In genomic region chr20:35467339-35468224, GRCh38 we compare ENCODE assay signal across 10 cellular contexts. TPM values are rescaled to one million over a fixed set of nuclear protein-coding genes. Genes with fewer than 3 reads are reported as not detected.
DNase-seq lines count a peak whose midpoint lies in the region; ATAC-seq, FAIRE-seq and TF ChIP-seq lines count a peak whose summit lies in the region.
"Had no signal": no experiment of that assay in that cellular context is flagged by ENCODE, and none has a peak within 500 bp of the region (broad histone marks: within the 10 kb centered on the region; RNA-seq: fewer than 3 reads in every experiment).

No MANE protein-coding gene starts in this region.

- no peaks in the 10 kb centered on the region for H3K36me3 ChIP-seq in CD8-positive, alpha-beta memory T cell (ENCODE audit: insufficient read depth, low read length)

- peaks cover 5 to 8% (median 6%) of the 10 kb centered on the region in 3 donors for H3K4me1 Mint-ChIP-seq in CD8-positive, alpha-beta memory T cell
- H3K4me1 Mint-ChIP-seq in stimulated activated naive B cell treated with anti-CD40 and anti-IgM and Interleukin-4, amounts not matched to agents 10 μg/mL and 1 μg/mL and 100 μg/mL, for 72 hours = peaks cover 16 to 23% of the 10 kb centered on the region in 2 donors
- H3K4me1 Mint-ChIP-seq: activated CD4-positive, alpha-beta T cell treated with anti-CD3 and anti-CD28 coated beads, Interleukin-2, amount 10 ng/mL, durations not matched to agents 24 days and 14 days had no signal

- no peaks in the 10 kb centered on the region for H3K4me1 ChIP-seq in CD8-positive, alpha-beta memory T cell (ENCODE audit: insufficient read depth, low read length)

- POLR2A ChIA-PET in CD8-positive, alpha-beta memory T cell (lab: Charles Lee) = interaction anchor here (0.7 kb wide), 1 partner anchor 407 kb away, joined by 3 read pairs; no protein-coding TSS in a partner anchor

- H3K4me3 ChIP-seq in CD8-positive, alpha-beta memory T cell (ENCODE audit: low read length) = no peak overlapping the region
- H3K4me3 ChIP-seq in fibroblast of mammary gland (ENCODE audit: control insufficient read depth, low read depth, low read length) = no peak overlapping the region

- peak; percentile 67 for ATAC-seq in omental fat pad (ENCODE audit: low FRiP score)
- ATAC-seq in stimulated activated naive B cell treated with anti-CD40 and anti-IgM and Interleukin-4, amounts not matched to agents 10 μg/mL and 1 μg/mL and 100 μg/mL, for 72 hours (replicated peaks) = no peak

- peak overlapping the region in 5 of 8 donors; percentile 20 to 92 (median 78) for H3K27ac Mint-ChIP-seq in CD8-positive, alpha-beta memory T cell
- no peak overlapping the region for H3K27ac Mint-ChIP-seq in stimulated activated naive B cell treated with anti-CD40 and anti-IgM and Interleukin-4, amounts not matched to agents 10 μg/mL and 1 μg/mL and 100 μg/mL, for 72 hours
- H3K27ac Mint-ChIP-seq: activated CD4-positive, alpha-beta T cell treated with anti-CD3 and anti-CD28 coated beads, Interleukin-2, amount 10 ng/mL, durations not matched to agents 24 days and 14 days had no signal

- H3K27ac ChIP-seq in CD8-positive, alpha-beta memory T cell (ENCODE audit: low read depth, low read length) = no peak overlapping the region

- peaks cover 0 to 59% (median 5%) of the 10 kb centered on the region in 3 donors for H3K36me3 Mint-ChIP-seq in CD8-positive, alpha-beta memory T cell
- H3K36me3 Mint-ChIP-seq in stimulated activated naive B cell treated with anti-CD40 and anti-IgM and Interleukin-4, amounts not matched to agents 10 μg/mL and 1 μg/mL and 100 μg/mL, for 72 hours = peaks cover 10 to 16% of the 10 kb centered on the region in 2 donors

- CTCF ChIA-PET in CD8-positive, alpha-beta memory T cell (lab: Charles Lee) = interaction anchor here (0.7 to 2.4 kb wide), 2 partner anchors 20 to 22 kb away, joined by 3 to 9 read pairs; no protein-coding TSS in a partner anchor

- DNase-seq in CD8-positive, alpha-beta memory T cell = no peak
- peak; percentile 6 for DNase-seq in LoVo (ENCODE audit: low spot score)
- DNase-seq in fibroblast of mammary gland (ENCODE audit: low read depth) = peak; percentile 88
- DNase-seq in omental fat pad (ENCODE audit: low spot score) = no peak
- DNase-seq in stimulated activated naive B cell treated with anti-CD40 and anti-IgM and Interleukin-4, amounts not matched to agents 10 μg/mL and 1 μg/mL and 100 μg/mL, for 72 hours = no peak
- no peak for DNase-seq in frontal cortex (ENCODE audit: low spot score in 2 of 2)
- no peak for DNase-seq in COLO829 (ENCODE audit: low spot score)
- DNase-seq in GM13977 (ENCODE audit: low spot score) = no peak
- DNase-seq: activated CD4-positive, alpha-beta T cell treated with anti-CD3 and anti-CD28 coated beads, Interleukin-2, amount 10 ng/mL, durations not matched to agents 24 days and 14 days; posterior cingulate gyrus had no signal

- in situ Hi-C loops in GM13977 (cut with MboI; ENCODE audit: low pct_unique_long_range_greater_than_20kb, low sequenced_read_pairs, unreplicated experiment) = no loop called here

- no peak for TF ChIP-seq CTCF in fibroblast of mammary gland (conservative IDR thresholded peaks at IDR 0.05; ENCODE audit: control insufficient read depth, insufficient read depth, low read depth, low read length)
- TF ChIP-seq CTCF in omental fat pad (IDR thresholded peaks at IDR 0.05) = no peak
- TF ChIP-seq CTCF in GM13977 (IDR thresholded peaks at IDR 0.05; ENCODE audit: extremely low read depth, insufficient read depth, missing control alignments) = no peak

- no peaks in the 10 kb centered on the region for H3K27me3 Mint-ChIP-seq in CD8-positive, alpha-beta memory T cell
- no peaks in the 10 kb centered on the region for H3K27me3 Mint-ChIP-seq in stimulated activated naive B cell treated with anti-CD40 and anti-IgM and Interleukin-4, amounts not matched to agents 10 μg/mL and 1 μg/mL and 100 μg/mL, for 72 hours
- H3K27me3 Mint-ChIP-seq: activated CD4-positive, alpha-beta T cell treated with anti-CD3 and anti-CD28 coated beads, Interleukin-2, amount 10 ng/mL, durations not matched to agents 24 days and 14 days had no signal

- FAIRE-seq in frontal cortex (lab: Jason Lieb, UNC) = no peak

- H3K9me3 ChIP-seq in CD8-positive, alpha-beta memory T cell (ENCODE audit: low read length) = no peaks in the 10 kb centered on the region

- H3K27me3 ChIP-seq in CD8-positive, alpha-beta memory T cell (ENCODE audit: insufficient read depth, low read length, poor library complexity, severe bottlenecking) = no peaks in the 10 kb centered on the region

- no peaks in the 10 kb centered on the region for H3K9me3 Mint-ChIP-seq in CD8-positive, alpha-beta memory T cell
- no peaks in the 10 kb centered on the region for H3K9me3 Mint-ChIP-seq in stimulated activated naive B cell treated with anti-CD40 and anti-IgM and Interleukin-4, amounts not matched to agents 10 μg/mL and 1 μg/mL and 100 μg/mL, for 72 hours
- H3K9me3 Mint-ChIP-seq: activated CD4-positive, alpha-beta T cell treated with anti-CD3 and anti-CD28 coated beads, Interleukin-2, amount 10 ng/mL, durations not matched to agents 24 days and 14 days had no signal

- H3K4me3 Mint-ChIP-seq in CD8-positive, alpha-beta memory T cell = no peak overlapping the region
- H3K4me3 Mint-ChIP-seq in stimulated activated naive B cell treated with anti-CD40 and anti-IgM and Interleukin-4, amounts not matched to agents 10 μg/mL and 1 μg/mL and 100 μg/mL, for 72 hours = no peak overlapping the region
- H3K4me3 Mint-ChIP-seq: activated CD4-positive, alpha-beta T cell treated with anti-CD3 and anti-CD28 coated beads, Interleukin-2, amount 10 ng/mL, durations not matched to agents 24 days and 14 days had no signal

RNA-seq across cellular contexts. Expression of gene CEP250, which starts 12.2 kb away (rescaled TPM):
- total RNA-seq in CD8-positive, alpha-beta memory T cell = 10 to 100 TPM; 34.8 to 42.2 TPM
- polyA plus RNA-seq in CD8-positive, alpha-beta memory T cell = 17.2 TPM
- 10 to 100 TPM; 14.6 to 25.4 (median 16.2) TPM for total RNA-seq in omental fat pad
- total RNA-seq in frontal cortex = 21.6 TPM

RNA-seq across cellular contexts. Expression of gene GDF5, which starts 29.6 kb away (rescaled TPM):
- total RNA-seq in CD8-positive, alpha-beta memory T cell = not detected
- polyA plus RNA-seq in CD8-positive, alpha-beta memory T cell = not detected
- total RNA-seq in omental fat pad (1 to 10 TPM in 3 of 4 donors, under 1 TPM in 1; 0.47 to 2.6 (median 1.8) TPM), frontal cortex (0.41 TPM)
- total RNA-seq: activated CD4-positive, alpha-beta T cell treated with anti-CD3 and anti-CD28 coated beads, Interleukin-2, amount 10 ng/mL, durations not matched to agents 24 days and 14 days had no signal

RNA-seq across cellular contexts. Expression of gene UQCC1, which starts 55.8 kb away (rescaled TPM):
- 10 to 100 TPM; 64.5 to 71.0 TPM for total RNA-seq in CD8-positive, alpha-beta memory T cell
- 14.3 TPM for polyA plus RNA-seq in CD8-positive, alpha-beta memory T cell
- 10 to 100 TPM; 28.4 to 44.0 (median 32.3) TPM for total RNA-seq in omental fat pad
- total RNA-seq in frontal cortex = 28.5 TPM

Comparison
In these comparisons a context has a peak if more than half of its experiments do, and no peak if none do; other contexts are left out.
1. DNase-seq: peak in LoVo (single experiment) and fibroblast of mammary gland (single experiment); none in CD8-positive, alpha-beta memory T cell (0 of 5), omental fat pad (single experiment), stimulated activated naive B cell treated with anti-CD40 and anti-IgM and Interleukin-4, amounts not matched to agents 10 μg/mL and 1 μg/mL and 100 μg/mL, for 72 hours (single experiment), frontal cortex (0 of 2), COLO829 (single experiment) and GM13977 (single experiment).